17 cellular contexts compared by ENCODE assay signal in the genomic region with DNA sequence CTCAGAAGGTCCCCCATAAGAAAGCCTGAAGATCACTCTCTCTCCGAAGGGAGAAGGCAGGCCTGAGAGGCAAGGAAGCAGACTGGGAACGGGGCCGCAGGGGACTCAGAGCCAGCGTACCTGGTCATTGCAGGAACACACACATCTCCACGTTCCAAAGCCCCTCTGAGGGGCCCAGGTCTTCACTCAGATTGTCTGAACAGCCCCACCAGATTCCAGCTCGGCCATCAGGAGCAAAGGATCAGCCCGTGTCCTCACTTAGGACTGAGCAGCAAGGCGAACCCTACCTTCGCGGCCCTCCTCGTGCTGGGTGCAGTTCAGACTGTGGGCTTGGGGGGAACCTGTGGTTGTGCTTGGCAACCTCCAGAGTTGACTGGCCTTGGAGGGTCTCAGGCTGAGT. TPM values are rescaled to one million over a fixed set of nuclear protein-coding genes. Genes with fewer than 3 reads are reported as not detected.
A peak's percentile ranks its signal among the peaks of the same experiment; 100 is the strongest.
DNase-seq lines count a peak whose midpoint lies in the region; ATAC-seq and TF ChIP-seq lines count a peak whose summit lies in the region.
"Had no signal": no experiment of that assay in that cellular context is flagged by ENCODE, and none has a peak within 500 bp of the region (broad histone marks: within the 10 kb centered on the region; RNA-seq: fewer than 3 reads in every experiment).

No MANE protein-coding gene starts in this region.

- no peak overlapping the region for H4K91ac ChIP-seq in H9 (ENCODE audit: insufficient read length, low read depth, low read length)

- no peak overlapping the region; a peak in 1 of 7 replicates for H3K27ac Mint-ChIP-seq in H9
- H3K27ac Mint-ChIP-seq in neural progenitor cell: peak overlapping the region; percentile 33
- H3K27ac Mint-ChIP-seq: B cell; CD8-positive, alpha-beta T cell had no signal

- no peaks in the 10 kb centered on the region for H4K20me1 ChIP-seq in H9 (ENCODE audit: control insufficient read depth, insufficient read depth, insufficient read length)
- no peaks in the 10 kb centered on the region for H4K20me1 ChIP-seq in neural progenitor cell (ENCODE audit: low read depth)
- H4K20me1 ChIP-seq: BLaER1 treated with 17β-estradiol and CSF1 and Interleukin-3, amounts not matched to agents 10 nM and 100 nM had no signal

- no peak overlapping the region for H3K4me3 Mint-ChIP-seq in H9
- H3K4me3 Mint-ChIP-seq in neural progenitor cell: no peak overlapping the region
- H3K4me3 Mint-ChIP-seq: B cell; CD8-positive, alpha-beta T cell had no signal

- H2AFZ ChIP-seq in H9 (ENCODE audit: low read length) (no peak overlapping the region), neural progenitor cell (replicated peaks) (peak overlapping the region; percentile 52)

- H3K14ac ChIP-seq in H9 (ENCODE audit: insufficient read depth, low read length): 0 out of 2 replicates have a peak overlapping the region, but pooled peaks have one; percentile 53

- H3K36me3 ChIP-seq in mesendoderm (ENCODE audit: control insufficient read depth, insufficient read depth, low read length): no peaks in the 10 kb centered on the region
- H3K36me3 ChIP-seq in neural progenitor cell: no peaks in the 10 kb centered on the region
- H3K36me3 ChIP-seq in upper lobe of right lung: no peaks in the 10 kb centered on the region
- no peaks in the 10 kb centered on the region for H3K36me3 ChIP-seq in MG63
- no peaks in the 10 kb centered on the region for H3K36me3 ChIP-seq in HAP-1 (replicated peaks)
- H3K36me3 ChIP-seq: BLaER1 treated with 17β-estradiol and CSF1 and Interleukin-3, amounts not matched to agents 10 nM and 100 nM had no signal

- H3K23me2 ChIP-seq in H9 (ENCODE audit: insufficient read length, low read depth, low read length, poor library complexity, severe bottlenecking): no peaks in the 10 kb centered on the region

- H3K9me3 Mint-ChIP-seq in H9 (no peaks in the 10 kb centered on the region), neural progenitor cell (no peaks in the 10 kb centered on the region)
- H3K9me3 Mint-ChIP-seq: CD8-positive, alpha-beta T cell had no signal

- H3K79me2 ChIP-seq in H9 (ENCODE audit: insufficient read depth, low read length) (no peaks in the 10 kb centered on the region), mesendoderm (ENCODE audit: control insufficient read depth, insufficient read depth, low read length) (no peaks in the 10 kb centered on the region), neural progenitor cell (ENCODE audit: low read depth) (no peaks in the 10 kb centered on the region)

- H3K79me1 ChIP-seq in H9 (ENCODE audit: insufficient read depth, low read depth, low read length, poor library complexity, severe bottlenecking): no peaks in the 10 kb centered on the region
- H3K79me1 ChIP-seq in mesendoderm (ENCODE audit: low read length): no peaks in the 10 kb centered on the region

- H2BK20ac ChIP-seq in H9 (ENCODE audit: low read depth, low read length, poor library complexity, severe bottlenecking): no peak overlapping the region

- H3K18ac ChIP-seq in H9 (ENCODE audit: insufficient read length, low read depth, low read length): no peak overlapping the region
- H3K18ac ChIP-seq in mesendoderm (ENCODE audit: low read length): no peak overlapping the region

- intact Hi-C loops in upper lobe of right lung (cut with DNase I): no loop called here

- H2BK120ac ChIP-seq in H9 (ENCODE audit: low read depth, low read length, poor library complexity, severe bottlenecking): no peak overlapping the region
- H2BK120ac ChIP-seq in mesendoderm (ENCODE audit: low read depth, low read length): no peak overlapping the region

- H3K23ac ChIP-seq in H9 (ENCODE audit: insufficient read length, low read depth, low read length): no peak overlapping the region
- H3K23ac ChIP-seq in mesendoderm (ENCODE audit: low read length): no peak overlapping the region

- no peak overlapping the region for H2BK5ac ChIP-seq in H9 (ENCODE audit: insufficient read length, low read length)
- peak overlapping the region; percentile 13 for H2BK5ac ChIP-seq in mesendoderm (ENCODE audit: low read length)

- H3K27ac ChIP-seq in H9 (ENCODE audit: insufficient read length, low read depth, low read length) (no peak overlapping the region), mesendoderm (ENCODE audit: low read depth, low read length) (no peak overlapping the region), neural progenitor cell (no peak overlapping the region), upper lobe of right lung (no peak overlapping the region)
- H3K27ac ChIP-seq: BLaER1 treated with 17β-estradiol and CSF1 and Interleukin-3, amounts not matched to agents 10 nM and 100 nM had no signal

- H4K5ac ChIP-seq in H9 (ENCODE audit: insufficient read length, low read depth, low read length) (no peak overlapping the region), mesendoderm (ENCODE audit: low read length) (no peak overlapping the region)

- H3K4me3 ChIP-seq in mesendoderm (ENCODE audit: low read length) (no peak overlapping the region), neural progenitor cell (no peak overlapping the region), upper lobe of right lung (no peak overlapping the region), MG63 (no peak overlapping the region), HAP-1 (no peak overlapping the region)
- H3K4me3 ChIP-seq: BLaER1 treated with 17β-estradiol and CSF1 and Interleukin-3, amounts not matched to agents 10 nM and 100 nM; GM12878 had no signal

- H4K8ac ChIP-seq in H9 (replicated peaks; ENCODE audit: insufficient read length, low read depth, low read length) (no peak overlapping the region), mesendoderm (ENCODE audit: low read depth, low read length) (no peak overlapping the region)

- no peak overlapping the region for H2BK12ac ChIP-seq in H9 (ENCODE audit: insufficient read length, low read depth, low read length)

- H2BK15ac ChIP-seq in H9 (ENCODE audit: low read depth, low read length) (no peak overlapping the region), mesendoderm (replicated peaks; ENCODE audit: low read depth) (no peak overlapping the region)

- H3K56ac ChIP-seq in H9 (ENCODE audit: insufficient read length, low read depth, low read length): no peak overlapping the region
- H3K56ac ChIP-seq in mesendoderm (ENCODE audit: low read length): peak overlapping the region; percentile 0

- H3F3A ChIP-seq in neural progenitor cell (ENCODE audit: low read depth): peaks cover 43% of the 10 kb centered on the region

- no peaks in the 10 kb centered on the region for H3K4me1 ChIP-seq in H9 (ENCODE audit: insufficient read depth, low read length)
- H3K4me1 ChIP-seq in mesendoderm (ENCODE audit: control insufficient read depth, low read depth, low read length): peaks cover 5% of the 10 kb centered on the region
- peaks cover 55% of the 10 kb centered on the region for H3K4me1 ChIP-seq in neural progenitor cell
- H3K4me1 ChIP-seq in upper lobe of right lung: no peaks in the 10 kb centered on the region
- no peaks in the 10 kb centered on the region; the same call in 1 of the 2 replicates for H3K4me1 ChIP-seq in HAP-1

- no peak for TF ChIP-seq CTCF in H9 (conservative IDR thresholded peaks at IDR 0.05)
- no peak for TF ChIP-seq CTCF in neural progenitor cell (IDR thresholded peaks at IDR 0.05)
- no peak for TF ChIP-seq CTCF in upper lobe of right lung (IDR thresholded peaks at IDR 0.05)

- DNase-seq in H9 (no peak), mesendoderm (no peak), neural progenitor cell (ENCODE audit: low spot score) (no peak), upper lobe of right lung (peak; percentile 32), MG63 (no peak), KG1 (lab: John Stamatoyannopoulos, UW) (no peak), HAP-1 (ENCODE audit: low spot score in 2 of 2) (no peak)
- DNase-seq: 8988T; Calu3; CD8-positive, alpha-beta T cell; DMS79 treated with DMSO at 0.1 percent for 48 hours; GF-D8; GOT3; HCEC 1CT had no signal

- H3K4me2 ChIP-seq in H9 (ENCODE audit: insufficient read depth, insufficient read length, low read length) (no peak overlapping the region), mesendoderm (ENCODE audit: low read length) (no peak overlapping the region), neural progenitor cell (no peak overlapping the region)
- H3K4me2 ChIP-seq: BLaER1 treated with 17β-estradiol and CSF1 and Interleukin-3, amounts not matched to agents 10 nM and 100 nM had no signal

- no peak overlapping the region for H3T11ph ChIP-seq in H9 (ENCODE audit: low read length)

- H3K4me1 Mint-ChIP-seq in H9 (peaks cover 44 to 47% of the 10 kb centered on the region in 2 experiments), neural progenitor cell (peaks cover 25% of the 10 kb centered on the region)
- H3K4me1 Mint-ChIP-seq: B cell had no signal

- H3K4ac ChIP-seq in H9 (ENCODE audit: low read depth, low read length) (no peak overlapping the region), mesendoderm (ENCODE audit: low read depth, low read length) (peak overlapping the region; percentile 1)

- H2AK5ac ChIP-seq in H9 (ENCODE audit: insufficient read length, low read length) (no peak overlapping the region), mesendoderm (ENCODE audit: low read length) (no peak overlapping the region)

- in situ Hi-C loops in HAP-1 (cut with MboI; ENCODE audit: low sequenced_read_pairs): no loop called here

- no peaks in the 10 kb centered on the region for H3K27me3 ChIP-seq in H9 (ENCODE audit: insufficient read depth, low read length)
- H3K27me3 ChIP-seq in mesendoderm (ENCODE audit: insufficient read depth, low read length, poor library complexity): no peaks in the 10 kb centered on the region
- H3K27me3 ChIP-seq in neural progenitor cell: no peaks in the 10 kb centered on the region
- no peaks in the 10 kb centered on the region for H3K27me3 ChIP-seq in upper lobe of right lung
- no peaks in the 10 kb centered on the region for H3K27me3 ChIP-seq in MG63
- H3K27me3 ChIP-seq in HAP-1 (ENCODE audit: low read depth): no peaks in the 10 kb centered on the region
- H3K27me3 ChIP-seq: BLaER1 treated with 17β-estradiol and CSF1 and Interleukin-3, amounts not matched to agents 10 nM and 100 nM had no signal

- H3K27me3 Mint-ChIP-seq in H9 (ENCODE audit: low read depth): peaks cover 26% of the 10 kb centered on the region
- H3K27me3 Mint-ChIP-seq in neural progenitor cell (ENCODE audit: insufficient read depth, low read depth): peaks cover 11% of the 10 kb centered on the region

- WGBS in H9 (ENCODE audit: extremely low coverage, insufficient read length, low lambda C conversion rate): no CpG with 5 or more reads among the region's 11 CpGs
- WGBS in mesendoderm (ENCODE audit: extremely low coverage, insufficient coverage, low lambda C conversion rate): no CpG with 5 or more reads among the region's 11 CpGs

- H3K9ac ChIP-seq in H9 (ENCODE audit: extremely low read depth, insufficient read length, low read length) (no peak overlapping the region), mesendoderm (ENCODE audit: low read length) (no peak overlapping the region), neural progenitor cell (no peak overlapping the region)
- H3K9ac ChIP-seq: BLaER1 treated with 17β-estradiol and CSF1 and Interleukin-3, amounts not matched to agents 10 nM and 100 nM had no signal

- no peak for ATAC-seq in upper lobe of right lung
- ATAC-seq: CD8-positive, alpha-beta T cell; GM12878 had no signal

- H3K9me3 ChIP-seq in H9 (ENCODE audit: control insufficient read depth, low read depth, low read length): no peaks in the 10 kb centered on the region
- no peaks in the 10 kb centered on the region for H3K9me3 ChIP-seq in neural progenitor cell (ENCODE audit: low read depth)
- H3K9me3 ChIP-seq in upper lobe of right lung: no peaks in the 10 kb centered on the region
- no peaks in the 10 kb centered on the region for H3K9me3 ChIP-seq in MG63
- H3K9me3 ChIP-seq in HAP-1: no peaks in the 10 kb centered on the region
- H3K9me3 ChIP-seq: BLaER1 treated with 17β-estradiol and CSF1 and Interleukin-3, amounts not matched to agents 10 nM and 100 nM had no signal

- H3K36me3 Mint-ChIP-seq in H9 (ENCODE audit: insufficient read depth in 1 of 3, low read depth in 3 of 3): no peaks in the 10 kb centered on the region
- H3K36me3 Mint-ChIP-seq in neural progenitor cell: peaks cover 3% of the 10 kb centered on the region
- H3K36me3 Mint-ChIP-seq: CD8-positive, alpha-beta T cell had no signal

RNA-seq across cellular contexts. Expression of a gene that starts 43.9 kb away (rescaled TPM):
- 120 TPM in 2 replicates for total RNA-seq in H9 (2021)
- polyA plus RNA-seq in mesendoderm (2013, experiment 1 of 2): 31.8 TPM
- polyA plus RNA-seq in mesendoderm (2013, experiment 2 of 2): 31.5 TPM
- 27.8 and 28.6 TPM in 2 replicates for total RNA-seq in neural progenitor cell (ENCODE audit: low replicate concordance)
- 76.3 TPM for total RNA-seq in upper lobe of right lung
- total RNA-seq in MG63 (2014; rRNA removed; shearing (Covaris generic); ENCODE audit: low replicate concordance): 0.86 and 2.1 TPM in 2 replicates
